Comparison of ENCODE assay signal across 1 cellular context in genomic region chr21:36640260-36641244, GRCh38.
TF ChIP-seq lines count a peak whose summit lies in the region.

No MANE protein-coding gene starts in this region.

TF ChIP-seq in IMR-90, 13 proteins besides CTCF, POLR2A, EP300 and RAD21 (continued from another document):
- TF ChIP-seq ELK1 (IDR thresholded peaks at IDR 0.05; ENCODE audit: borderline replicate concordance, low read depth, low read length) (no peak), MAFK (IDR thresholded peaks at IDR 0.05; ENCODE audit: low read depth, low read length) (no peak)
